27 cellular contexts compared by ENCODE assay signal in genomic region chr1:208374391-208374941, GRCh38.
DNase-seq lines count a peak whose midpoint lies in the region; ATAC-seq, FAIRE-seq and TF ChIP-seq lines count a peak whose summit lies in the region.
"Had no signal": no experiment of that assay in that cellular context is flagged by ENCODE, and none has a peak within 500 bp of the region (broad histone marks: within the 10 kb centered on the region; RNA-seq: fewer than 3 reads in every experiment).

No MANE protein-coding gene starts in this region.

- CTCF ChIA-PET in CD8-positive, alpha-beta T cell (lab: Charles Lee): interaction anchor here (1.1 kb wide), 1 partner anchor 13 kb away, joined by 3 read pairs; no protein-coding TSS in a partner anchor

- WGBS in heart left ventricle, 4 donors: 53 to 69% (median 65%) methylated on average over 6 of the region's 6 CpGs

- intact Hi-C loops in heart left ventricle (cut with DNase I): no loop called here
- intact Hi-C loops in CD8-positive, alpha-beta T cell (cut with DNase I, micrococcal nuclease): no loop called here

- H3K36me3 ChIP-seq in BE2C: no peaks in the 10 kb centered on the region
- no peaks in the 10 kb centered on the region for H3K36me3 ChIP-seq in astrocyte (ENCODE audit: insufficient read depth, low read length)
- no peaks in the 10 kb centered on the region for H3K36me3 ChIP-seq in heart left ventricle
- no peaks in the 10 kb centered on the region for H3K36me3 ChIP-seq in CD8-positive, alpha-beta T cell (ENCODE audit: insufficient read depth, low read length)
- H3K36me3 ChIP-seq: left lung, suprapubic skin had no signal

- H3K27me3 ChIP-seq in BE2C (no peaks in the 10 kb centered on the region), astrocyte (ENCODE audit: insufficient read depth, low read length) (no peaks in the 10 kb centered on the region), heart left ventricle (peaks cover 0 to 5% (median 0%) of the 10 kb centered on the region in 9 donors)
- H3K27me3 ChIP-seq in CD8-positive, alpha-beta T cell (ENCODE audit: insufficient read depth, low read length): no peaks in the 10 kb centered on the region
- H3K27me3 ChIP-seq: left lung, suprapubic skin had no signal

- no peak overlapping the region for H3K27ac ChIP-seq in astrocyte (ENCODE audit: low read depth, low read length)
- no peak overlapping the region for H3K27ac ChIP-seq in heart left ventricle
- H3K27ac ChIP-seq in CD8-positive, alpha-beta T cell (ENCODE audit: low read depth, low read length): no peak overlapping the region
- H3K27ac ChIP-seq: C4-2B, KMS-11, left lung, suprapubic skin had no signal

- H3K9me3 ChIP-seq in BE2C (no peaks in the 10 kb centered on the region), astrocyte (ENCODE audit: insufficient read depth, low read depth, low read length) (no peaks in the 10 kb centered on the region), heart left ventricle (no peaks in the 10 kb centered on the region)
- no peaks in the 10 kb centered on the region for H3K9me3 ChIP-seq in CD8-positive, alpha-beta T cell (ENCODE audit: low read length)
- H3K9me3 ChIP-seq: left lung, mucosa of descending colon, suprapubic skin had no signal

- H3K4me2 ChIP-seq in astrocyte (ENCODE audit: low read length): no peak overlapping the region
- H3K4me2 ChIP-seq: KMS-11 had no signal

- DNase-seq in BE2C: peak; percentile 79
- DNase-seq in NCI-H226: peak; percentile 79
- DNase-seq in astrocyte (ENCODE audit: low read depth): peak; percentile 27
- peak; percentile 3 for DNase-seq in iris pigment epithelial cell (ENCODE audit: low read depth)
- no peak for DNase-seq in activated T-cell treated with anti-CD3 and anti-CD28 coated beads, Interleukin-2, amount 50 U/mL, for 24 hours
- DNase-seq in heart left ventricle: no peak
- DNase-seq in CD8-positive, alpha-beta T cell: no peak
- DNase-seq in 8988T: no peak
- DNase-seq: ACHN; activated CD4-positive, CD25-positive, alpha-beta regulatory T cell treated with anti-CD3 and anti-CD28 coated beads, Interleukin-2, amount 50 U/mL, for 72 hours; activated T-cell treated with anti-CD3 and anti-CD28 coated beads, Interleukin-2, amount 50 U/mL, for 48 hours; cortex of kidney; DMS 273 treated with DMSO at 0.1 percent for 48 hours; HFFc6; left lung; mucosa of descending colon; NCI-H1092 treated with DMSO at 0.1 percent for 48 hours; NCI-H774; PC-3; stimulated activated CD4-positive, alpha-beta T cell treated with anti-CD3 and anti-CD28 coated beads, Interleukin-12 subunit alpha, Interleukin-12 subunit beta, amount 100 ng/mL, for 4 hours; T-helper 2 cell had no signal

- FAIRE-seq in astrocyte (lab: Jason Lieb, UNC): no peak
- FAIRE-seq: endothelial cell of umbilical vein had no signal

- TF ChIP-seq POLR2A in heart left ventricle (IDR thresholded peaks at IDR 0.05): no peak

- no peaks in the 10 kb centered on the region for H3K9me3 Mint-ChIP-seq in astrocyte (ENCODE audit: unreplicated experiment)
- H3K9me3 Mint-ChIP-seq in activated T-cell treated with anti-CD3 and anti-CD28 coated beads, Interleukin-2, amount 50 U/mL, for 24 hours: no peaks in the 10 kb centered on the region
- no peaks in the 10 kb centered on the region for H3K9me3 Mint-ChIP-seq in CD8-positive, alpha-beta T cell
- H3K9me3 Mint-ChIP-seq: activated naive CD4-positive, alpha-beta T cell treated with anti-CD3 and anti-CD28 coated beads, Interleukin-2, amount 50 U/mL, for 24 hours; brain had no signal

- POLR2A ChIA-PET in CD8-positive, alpha-beta T cell (lab: Charles Lee): no interaction called here

- TF ChIP-seq CTCF in BE2C (IDR thresholded peaks at IDR 0.05; ENCODE audit: low read depth, low read length): no peak
- TF ChIP-seq CTCF in astrocyte (IDR thresholded peaks at IDR 0.05; ENCODE audit: insufficient read depth, low read depth, low read length): no peak
- no peak for TF ChIP-seq CTCF in heart left ventricle (IDR thresholded peaks at IDR 0.05)
- no peak for TF ChIP-seq CTCF in CD8-positive, alpha-beta T cell (IDR thresholded peaks at IDR 0.05)

- H3K79me2 ChIP-seq in astrocyte (ENCODE audit: insufficient read depth, low read length): no peaks in the 10 kb centered on the region

- no peak overlapping the region for H3K4me3 ChIP-seq in BE2C (ENCODE audit: low read depth, low read length)
- no peak overlapping the region for H3K4me3 ChIP-seq in astrocyte (ENCODE audit: insufficient read depth, low read depth, low read length)
- H3K4me3 ChIP-seq in heart left ventricle: no peak overlapping the region
- no peak overlapping the region for H3K4me3 ChIP-seq in CD8-positive, alpha-beta T cell (ENCODE audit: low read depth, low read length)
- H3K4me3 ChIP-seq: left lung, mucosa of descending colon, suprapubic skin had no signal

- H3K4me3 Mint-ChIP-seq in astrocyte (ENCODE audit: unreplicated experiment): no peak overlapping the region
- no peak overlapping the region for H3K4me3 Mint-ChIP-seq in activated T-cell treated with anti-CD3 and anti-CD28 coated beads, Interleukin-2, amount 50 U/mL, for 24 hours
- no peak overlapping the region for H3K4me3 Mint-ChIP-seq in CD8-positive, alpha-beta T cell
- H3K4me3 Mint-ChIP-seq: activated naive CD4-positive, alpha-beta T cell treated with anti-CD3 and anti-CD28 coated beads, Interleukin-2, amount 50 U/mL, for 24 hours; brain; HFFc6 had no signal

- H3K4me1 ChIP-seq in BE2C (peaks cover 16% of the 10 kb centered on the region), astrocyte (ENCODE audit: insufficient read depth, low read length) (no peaks in the 10 kb centered on the region), heart left ventricle (no peaks in the 10 kb centered on the region)
- no peaks in the 10 kb centered on the region for H3K4me1 ChIP-seq in CD8-positive, alpha-beta T cell (ENCODE audit: insufficient read depth, low read length)
- H3K4me1 ChIP-seq: left lung, suprapubic skin had no signal

- no peaks in the 10 kb centered on the region for H3K36me3 Mint-ChIP-seq in astrocyte (ENCODE audit: low read depth, unreplicated experiment)
- no peaks in the 10 kb centered on the region for H3K36me3 Mint-ChIP-seq in activated T-cell treated with anti-CD3 and anti-CD28 coated beads, Interleukin-2, amount 50 U/mL, for 24 hours (ENCODE audit: low read depth)
- no peaks in the 10 kb centered on the region for H3K36me3 Mint-ChIP-seq in CD8-positive, alpha-beta T cell
- H3K36me3 Mint-ChIP-seq: activated naive CD4-positive, alpha-beta T cell treated with anti-CD3 and anti-CD28 coated beads, Interleukin-2, amount 50 U/mL, for 24 hours; brain had no signal

- ATAC-seq in heart left ventricle: no peak
- ATAC-seq in CD8-positive, alpha-beta T cell: no peak
- ATAC-seq: left lung, mucosa of descending colon, PC-3 had no signal

- no peaks in the 10 kb centered on the region for H4K20me1 ChIP-seq in astrocyte (ENCODE audit: insufficient read depth, low read length)

- no peak overlapping the region for H2AFZ ChIP-seq in astrocyte (ENCODE audit: low read depth, low read length)

- no peak overlapping the region for H3K27ac Mint-ChIP-seq in astrocyte (ENCODE audit: unreplicated experiment)
- H3K27ac Mint-ChIP-seq in activated T-cell treated with anti-CD3 and anti-CD28 coated beads, Interleukin-2, amount 50 U/mL, for 24 hours: no peak overlapping the region
- H3K27ac Mint-ChIP-seq in CD8-positive, alpha-beta T cell: no peak overlapping the region
- H3K27ac Mint-ChIP-seq: activated naive CD4-positive, alpha-beta T cell treated with anti-CD3 and anti-CD28 coated beads, Interleukin-2, amount 50 U/mL, for 24 hours; brain; HFFc6 had no signal

- H3K4me1 Mint-ChIP-seq in astrocyte (ENCODE audit: low read depth, unreplicated experiment): peaks cover 5% of the 10 kb centered on the region
- no peaks in the 10 kb centered on the region for H3K4me1 Mint-ChIP-seq in activated T-cell treated with anti-CD3 and anti-CD28 coated beads, Interleukin-2, amount 50 U/mL, for 24 hours (ENCODE audit: low read depth)
- H3K4me1 Mint-ChIP-seq in CD8-positive, alpha-beta T cell (ENCODE audit: low read depth): no peaks in the 10 kb centered on the region
- H3K4me1 Mint-ChIP-seq: activated naive CD4-positive, alpha-beta T cell treated with anti-CD3 and anti-CD28 coated beads, Interleukin-2, amount 50 U/mL, for 24 hours; brain had no signal

- peaks cover 5% of the 10 kb centered on the region for H3K27me3 Mint-ChIP-seq in astrocyte (ENCODE audit: low read depth, unreplicated experiment)
- peaks cover 29% of the 10 kb centered on the region for H3K27me3 Mint-ChIP-seq in activated T-cell treated with anti-CD3 and anti-CD28 coated beads, Interleukin-2, amount 50 U/mL, for 24 hours
- H3K27me3 Mint-ChIP-seq in CD8-positive, alpha-beta T cell (ENCODE audit: low read depth): peaks cover 15% of the 10 kb centered on the region
- H3K27me3 Mint-ChIP-seq: brain had no signal

- no peak overlapping the region for H3K9ac ChIP-seq in astrocyte (ENCODE audit: low read length)
- H3K9ac ChIP-seq: KMS-11 had no signal

Comparison
In these comparisons a context has a peak if more than half of its experiments do, and no peak if none do; other contexts are left out.
1. DNase-seq: peak in BE2C (single experiment), NCI-H226 (single experiment), astrocyte (single experiment) and iris pigment epithelial cell (single experiment); none in activated T-cell treated with anti-CD3 and anti-CD28 coated beads, Interleukin-2, amount 50 U/mL, for 24 hours (single experiment), heart left ventricle (0 of 5), CD8-positive, alpha-beta T cell (0 of 7) and 8988T (single experiment).